Comparison of ENCODE assay signal across 22 cellular contexts in the genomic region with DNA sequence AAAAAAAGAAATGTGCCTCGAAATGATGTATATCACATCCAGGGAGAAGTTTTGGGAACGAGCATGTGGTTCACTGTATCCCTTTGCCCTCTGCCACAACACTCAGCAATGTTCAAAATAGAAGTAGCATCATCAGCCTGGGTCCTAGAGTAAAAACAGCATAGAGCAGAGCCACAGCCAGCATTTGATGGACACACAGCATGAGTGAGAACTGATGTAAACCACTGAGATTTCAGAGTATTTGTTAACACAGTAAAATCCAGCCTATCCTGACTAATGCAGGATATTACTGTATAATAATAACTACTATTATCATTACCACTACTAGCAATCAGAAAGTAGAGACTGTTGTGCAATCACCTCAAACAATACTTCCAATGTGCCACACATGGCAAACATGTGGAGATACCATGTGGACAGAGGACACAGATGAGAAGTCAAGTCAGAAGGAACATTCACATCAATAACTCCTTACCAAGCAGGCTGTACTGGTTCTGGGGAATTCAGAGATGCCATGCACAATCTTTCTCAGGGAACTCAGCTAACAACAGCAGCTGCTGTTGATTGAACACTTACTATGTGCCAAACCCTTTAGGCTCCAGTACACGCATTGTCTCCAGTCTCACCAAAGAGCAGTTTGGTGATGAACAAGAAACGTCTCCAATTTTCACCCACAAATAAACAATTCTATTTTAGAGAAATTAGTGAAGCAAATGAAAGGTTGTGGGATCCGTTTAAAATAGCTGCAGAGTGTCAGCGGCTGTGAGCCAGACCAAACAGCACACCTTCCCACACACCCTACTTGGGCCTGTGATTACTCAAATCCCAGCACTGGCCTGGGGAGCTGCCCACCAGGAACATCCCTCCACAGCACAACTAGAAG. TPM values are rescaled to one million over a fixed set of nuclear protein-coding genes. Genes with fewer than 3 reads are reported as not detected.
DNase-seq lines count a peak whose midpoint lies in the region; ATAC-seq and TF ChIP-seq lines count a peak whose summit lies in the region.
"Had no signal": no experiment of that assay in that cellular context is flagged by ENCODE, and none has a peak within 500 bp of the region (broad histone marks: within the 10 kb centered on the region; RNA-seq: fewer than 3 reads in every experiment).

No MANE protein-coding gene starts in this region.

- 71 to 80% methylated on average over 6 of the region's 6 CpGs for WGBS in lower leg skin, 2 donors

- TF ChIP-seq CTCF in glutamatergic neuron (IDR thresholded peaks at IDR 0.05; ENCODE audit: partially characterized antibody, unreplicated experiment) (no peak), lower leg skin (IDR thresholded peaks at IDR 0.05) (no peak)

- DNase-seq in amniotic epithelial cell (ENCODE audit: low read depth) (peak; percentile 68), glutamatergic neuron (no peak), lower leg skin (ENCODE audit: low spot score in 2 of 2) (no peak)
- DNase-seq in activated naive CD4-positive, alpha-beta T cell (lab: John Stamatoyannopoulos, UW) = no peak
- DNase-seq: activated CD4-positive, alpha-beta T cell treated with anti-CD3 and anti-CD28 coated beads for 36 hours; amniotic stem cell; Calu3; cerebellar nuclear complex; GDM1; naive thymus-derived CD4-positive, alpha-beta T cell; NCI-H146; NCI-H2227 treated with DMSO at 0.1 percent for 48 hours; Right ventricle myocardium superior; stomach had no signal

- H3K36me3 ChIP-seq in BLaER1 = no peaks in the 10 kb centered on the region
- H3K36me3 ChIP-seq: gastroesophageal sphincter, HAP-1 had no signal

- H3K4me3 Mint-ChIP-seq in glutamatergic neuron (ENCODE audit: unreplicated experiment) = no peak overlapping the region
- H3K4me3 Mint-ChIP-seq: activated CD4-positive, alpha-beta T cell treated with anti-CD3 and anti-CD28 coated beads for 36 hours had no signal

- H3K4me2 ChIP-seq in BLaER1 = peak overlapping the region; percentile 86

- H3K9ac ChIP-seq in BLaER1 = peak overlapping the region; percentile 49

- TF ChIP-seq POLR2A in lower leg skin (IDR thresholded peaks at IDR 0.05) = no peak

- H3K27ac ChIP-seq in BLaER1 = peak overlapping the region; percentile 75
- H3K27ac ChIP-seq: gastroesophageal sphincter, stomach had no signal

- ATAC-seq in GM18868 (IDR thresholded peaks at IDR 0.05; ENCODE audit: unreplicated experiment) (peak; percentile 53), HG03045 (IDR thresholded peaks at IDR 0.05; ENCODE audit: unreplicated experiment) (peak; percentile 48), HG02642 (IDR thresholded peaks at IDR 0.05; ENCODE audit: poor library complexity, unreplicated experiment) (no peak)
- ATAC-seq: gastroesophageal sphincter had no signal

- no peaks in the 10 kb centered on the region for H4K20me1 ChIP-seq in BLaER1

- H3K27ac Mint-ChIP-seq in glutamatergic neuron (ENCODE audit: unreplicated experiment) = no peak overlapping the region
- H3K27ac Mint-ChIP-seq: progenitor cell of endocrine pancreas had no signal

- H3K4me3 ChIP-seq in BLaER1 (no peak overlapping the region), lower leg skin (ENCODE audit: low read depth, poor library complexity, severe bottlenecking) (no peak overlapping the region)
- H3K4me3 ChIP-seq: gastroesophageal sphincter, HAP-1, lung, stomach had no signal

- no peaks in the 10 kb centered on the region for H3K27me3 ChIP-seq in BLaER1
- H3K27me3 ChIP-seq: gastroesophageal sphincter, stomach had no signal

- intact Hi-C loops in lower leg skin (cut with DNase I; ENCODE audit: low total_unique reads) = no loop called here

- H3K4me1 ChIP-seq in BLaER1 = peaks cover 37% of the 10 kb centered on the region
- H3K4me1 ChIP-seq: gastroesophageal sphincter, HAP-1, stomach had no signal

- H3K27me3 Mint-ChIP-seq in glutamatergic neuron (ENCODE audit: unreplicated experiment) = no peaks in the 10 kb centered on the region
- H3K27me3 Mint-ChIP-seq: activated CD4-positive, alpha-beta T cell treated with anti-CD3 and anti-CD28 coated beads for 36 hours; naive thymus-derived CD4-positive, alpha-beta T cell; progenitor cell of endocrine pancreas had no signal

- H3K9me3 Mint-ChIP-seq in glutamatergic neuron (ENCODE audit: unreplicated experiment) = no peaks in the 10 kb centered on the region

- H3K4me1 Mint-ChIP-seq in glutamatergic neuron (ENCODE audit: low read depth, unreplicated experiment) = no peaks in the 10 kb centered on the region

- no peaks in the 10 kb centered on the region for H3K36me3 Mint-ChIP-seq in glutamatergic neuron (ENCODE audit: unreplicated experiment)

- H3K9me3 ChIP-seq in BLaER1 = no peaks in the 10 kb centered on the region
- H3K9me3 ChIP-seq: gastroesophageal sphincter, HAP-1 had no signal

RNA-seq across cellular contexts. Expression of a gene that starts 16.6 kb away (rescaled TPM):
- total RNA-seq in glutamatergic neuron (ENCODE audit: unreplicated experiment) (not detected), lower leg skin (under 1 TPM in 3 of 4 donors, not detected in 1; 0.27 to 0.91 (median 0.36) TPM)
